Comparison of ENCODE assay signal across 1 cellular context in the genomic region with DNA sequence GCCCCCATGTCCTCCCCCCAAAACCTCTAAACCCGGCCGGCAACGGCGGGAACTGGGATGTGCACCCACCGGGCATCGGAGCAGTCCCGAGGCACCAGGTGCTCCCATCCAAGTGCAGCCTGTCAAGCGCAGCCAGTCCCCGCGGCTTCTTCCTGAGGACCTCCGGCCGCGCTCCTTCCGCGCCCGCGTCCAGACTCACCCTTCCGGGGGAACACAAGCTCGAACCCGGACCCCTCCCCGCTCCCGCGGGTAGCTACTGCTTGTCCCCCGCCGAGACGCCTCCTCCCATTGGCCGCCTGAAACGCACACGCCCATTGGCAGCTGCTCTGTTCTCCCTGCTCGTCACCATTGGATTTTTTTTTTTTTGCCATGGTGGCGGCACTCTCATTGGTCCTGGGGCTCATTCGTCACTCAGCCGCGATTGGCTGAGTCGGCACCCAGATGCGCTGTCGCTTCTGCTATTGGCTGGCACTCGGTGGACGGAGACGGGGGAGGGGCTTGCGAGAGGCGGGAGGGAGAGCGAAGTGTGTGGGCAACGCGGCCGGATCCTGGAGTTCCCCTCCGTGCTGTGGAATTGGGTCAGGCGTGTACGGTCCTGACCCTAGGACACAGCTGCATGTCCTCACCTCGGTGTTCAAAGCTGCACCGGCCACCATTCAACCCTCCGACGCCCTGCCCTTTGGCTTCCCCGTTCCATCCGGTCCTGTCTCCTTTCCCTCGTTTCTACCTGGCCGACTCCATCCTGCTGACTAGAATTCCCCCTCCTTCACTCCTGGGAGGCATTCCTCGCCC.
TF ChIP-seq lines count a peak whose summit lies in the region.

A gene (minus strand): TSS at position 262 of the 792 bp plus-strand sequence. CDS start 2,166 bp downstream, outside the sequence.

TF ChIP-seq in HepG2, 621 proteins besides CTCF, POLR2A, EP300 and RAD21 (continued from another document and continues in another):
- TF ChIP-seq, protein P1, sequence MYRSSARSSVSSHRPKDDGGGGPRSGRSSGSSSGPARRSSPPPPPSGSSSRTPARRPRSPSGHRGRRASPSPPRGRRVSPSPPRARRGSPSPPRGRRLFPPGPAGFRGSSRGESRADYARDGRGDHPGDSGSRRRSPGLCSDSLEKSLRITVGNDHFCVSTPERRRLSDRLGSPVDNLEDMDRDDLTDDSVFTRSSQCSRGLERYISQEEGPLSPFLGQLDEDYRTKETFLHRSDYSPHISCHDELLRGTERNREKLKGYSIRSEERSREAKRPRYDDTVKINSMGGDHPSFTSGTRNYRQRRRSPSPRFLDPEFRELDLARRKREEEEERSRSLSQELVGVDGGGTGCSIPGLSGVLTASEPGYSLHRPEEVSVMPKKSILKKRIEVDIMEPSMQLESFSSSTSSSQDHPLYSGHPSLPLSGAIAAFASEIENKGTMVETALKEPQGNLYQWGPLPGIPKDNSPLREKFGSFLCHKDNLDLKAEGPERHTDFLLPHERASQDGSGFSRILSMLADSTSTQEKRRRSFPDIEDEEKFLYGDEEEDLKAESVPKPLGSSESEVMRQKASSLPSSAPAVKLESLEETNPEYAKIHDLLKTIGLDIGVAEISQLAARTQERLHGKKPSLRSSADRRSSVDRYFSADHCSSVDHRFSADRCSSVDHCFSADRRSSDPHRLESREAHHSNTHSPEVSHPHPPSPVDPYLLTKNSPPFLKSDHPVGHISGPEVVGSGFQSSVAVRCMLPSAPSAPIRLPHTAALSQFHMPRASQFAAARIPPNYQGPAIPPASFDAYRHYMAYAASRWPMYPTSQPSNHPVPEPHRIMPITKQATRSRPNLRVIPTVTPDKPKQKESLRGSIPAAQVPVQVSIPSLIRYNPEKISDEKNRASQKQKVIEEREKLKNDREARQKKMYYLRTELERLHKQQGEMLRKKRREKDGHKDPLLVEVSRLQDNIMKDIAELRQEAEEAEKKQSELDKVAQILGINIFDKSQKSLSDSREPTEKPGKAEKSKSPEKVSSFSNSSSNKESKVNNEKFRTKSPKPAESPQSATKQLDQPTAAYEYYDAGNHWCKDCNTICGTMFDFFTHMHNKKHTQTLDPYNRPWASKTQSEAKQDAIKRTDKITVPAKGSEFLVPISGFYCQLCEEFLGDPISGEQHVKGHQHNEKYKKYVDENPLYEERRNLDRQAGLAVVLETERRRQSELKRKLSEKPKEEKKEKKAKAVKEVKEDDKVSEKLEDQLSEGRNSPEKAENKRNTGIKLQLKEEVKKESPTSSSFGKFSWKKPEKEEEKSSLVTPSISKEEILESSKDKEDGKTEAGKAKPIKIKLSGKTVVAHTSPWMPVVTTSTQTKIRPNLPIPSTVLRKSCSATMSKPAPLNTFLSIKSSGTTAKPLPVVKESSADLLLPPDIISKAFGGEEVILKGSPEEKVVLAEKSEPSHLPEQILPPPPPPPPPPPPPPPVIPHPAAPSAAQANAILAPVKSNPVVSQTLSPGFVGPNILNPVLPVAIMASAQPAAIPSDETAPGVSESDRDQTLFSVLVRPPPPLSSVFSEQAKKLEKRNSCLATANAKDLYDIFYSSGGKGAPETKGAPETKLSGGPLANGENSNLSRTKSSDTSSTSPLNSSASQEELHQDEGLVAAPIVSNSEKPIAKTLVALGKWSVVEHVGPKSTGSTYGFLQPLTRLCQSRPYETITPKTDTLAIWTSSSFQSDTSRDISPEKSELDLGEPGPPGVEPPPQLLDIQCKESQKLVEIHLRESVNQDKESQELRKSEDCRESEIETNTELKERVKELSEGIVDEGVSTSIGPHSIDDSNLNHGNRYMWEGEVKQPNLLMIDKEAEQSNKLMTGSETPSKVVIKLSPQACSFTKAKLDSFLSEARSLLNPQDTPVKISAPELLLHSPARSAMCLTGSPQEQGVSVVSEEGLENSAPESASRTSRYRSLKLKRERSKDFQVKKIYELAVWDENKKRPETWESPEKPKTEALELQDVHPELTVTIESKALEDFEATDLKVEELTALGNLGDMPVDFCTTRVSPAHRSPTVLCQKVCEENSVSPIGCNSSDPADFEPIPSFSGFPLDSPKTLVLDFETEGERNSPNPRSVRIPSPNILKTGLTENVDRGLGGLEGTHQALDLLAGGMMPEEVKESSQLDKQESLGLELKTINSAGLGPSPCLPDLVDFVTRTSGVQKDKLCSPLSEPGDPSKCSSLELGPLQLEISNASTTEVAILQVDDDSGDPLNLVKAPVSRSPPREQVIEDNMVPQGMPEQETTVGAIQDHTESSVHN (CRISPR knock-in tag; IDR thresholded peaks at IDR 0.05) = no peak
- peak; percentile 18 for TF ChIP-seq AGO2 (optimal IDR thresholded peaks at IDR 0.05; ENCODE audit: low read depth, low read length)
- TF ChIP-seq HMGA1 (CRISPR knock-in tag; conservative IDR thresholded peaks at IDR 0.05) = no peak
- TF ChIP-seq, protein P2, sequence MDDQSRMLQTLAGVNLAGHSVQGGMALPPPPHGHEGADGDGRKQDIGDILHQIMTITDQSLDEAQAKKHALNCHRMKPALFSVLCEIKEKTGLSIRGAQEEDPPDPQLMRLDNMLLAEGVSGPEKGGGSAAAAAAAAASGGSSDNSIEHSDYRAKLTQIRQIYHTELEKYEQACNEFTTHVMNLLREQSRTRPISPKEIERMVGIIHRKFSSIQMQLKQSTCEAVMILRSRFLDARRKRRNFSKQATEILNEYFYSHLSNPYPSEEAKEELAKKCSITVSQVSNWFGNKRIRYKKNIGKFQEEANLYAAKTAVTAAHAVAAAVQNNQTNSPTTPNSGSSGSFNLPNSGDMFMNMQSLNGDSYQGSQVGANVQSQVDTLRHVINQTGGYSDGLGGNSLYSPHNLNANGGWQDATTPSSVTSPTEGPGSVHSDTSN (CRISPR knock-in tag; IDR thresholded peaks at IDR 0.05; ENCODE audit: borderline replicate concordance) = no peak
- TF ChIP-seq, protein P3, sequence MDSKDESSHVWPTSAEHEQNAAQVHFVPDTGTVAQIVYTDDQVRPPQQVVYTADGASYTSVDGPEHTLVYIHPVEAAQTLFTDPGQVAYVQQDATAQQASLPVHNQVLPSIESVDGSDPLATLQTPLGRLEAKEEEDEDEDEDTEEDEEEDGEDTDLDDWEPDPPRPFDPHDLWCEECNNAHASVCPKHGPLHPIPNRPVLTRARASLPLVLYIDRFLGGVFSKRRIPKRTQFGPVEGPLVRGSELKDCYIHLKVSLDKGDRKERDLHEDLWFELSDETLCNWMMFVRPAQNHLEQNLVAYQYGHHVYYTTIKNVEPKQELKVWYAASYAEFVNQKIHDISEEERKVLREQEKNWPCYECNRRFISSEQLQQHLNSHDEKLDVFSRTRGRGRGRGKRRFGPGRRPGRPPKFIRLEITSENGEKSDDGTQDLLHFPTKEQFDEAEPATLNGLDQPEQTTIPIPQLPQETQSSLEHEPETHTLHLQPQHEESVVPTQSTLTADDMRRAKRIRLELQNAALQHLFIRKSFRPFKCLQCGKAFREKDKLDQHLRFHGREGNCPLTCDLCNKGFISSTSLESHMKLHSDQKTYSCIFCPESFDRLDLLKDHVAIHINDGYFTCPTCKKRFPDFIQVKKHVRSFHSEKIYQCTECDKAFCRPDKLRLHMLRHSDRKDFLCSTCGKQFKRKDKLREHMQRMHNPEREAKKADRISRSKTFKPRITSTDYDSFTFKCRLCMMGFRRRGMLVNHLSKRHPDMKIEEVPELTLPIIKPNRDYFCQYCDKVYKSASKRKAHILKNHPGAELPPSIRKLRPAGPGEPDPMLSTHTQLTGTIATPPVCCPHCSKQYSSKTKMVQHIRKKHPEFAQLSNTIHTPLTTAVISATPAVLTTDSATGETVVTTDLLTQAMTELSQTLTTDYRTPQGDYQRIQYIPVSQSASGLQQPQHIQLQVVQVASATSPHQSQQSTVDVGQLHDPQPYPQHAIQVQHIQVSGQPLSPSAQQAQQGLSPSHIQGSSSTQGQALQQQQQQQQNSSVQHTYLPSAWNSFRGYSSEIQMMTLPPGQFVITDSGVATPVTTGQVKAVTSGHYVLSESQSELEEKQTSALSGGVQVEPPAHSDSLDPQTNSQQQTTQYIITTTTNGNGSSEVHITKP (CRISPR knock-in tag; IDR thresholded peaks at IDR 0.05; ENCODE audit: low read depth) = peak; percentile 54; the same call in 1 of the 2 replicates
- 0 out of 2 replicates have a peak, but pooled peaks have one; percentile 25 for TF ChIP-seq ZNF451 (CRISPR knock-in tag; IDR thresholded peaks at IDR 0.05)
- peak; percentile 97 for TF ChIP-seq RFXANK (CRISPR knock-in tag; IDR thresholded peaks at IDR 0.05)
- 0 out of 2 replicates have a peak, but pooled peaks have one; percentile 25 for TF ChIP-seq ZNF343 (CRISPR knock-in tag; IDR thresholded peaks at IDR 0.05)
- TF ChIP-seq TBX2 (CRISPR knock-in tag; IDR thresholded peaks at IDR 0.05; ENCODE audit: borderline replicate concordance) = peak; percentile 67
- no peak; the same call in 1 of the 2 replicates for TF ChIP-seq ZNF776 (CRISPR knock-in tag; IDR thresholded peaks at IDR 0.05)
- TF ChIP-seq HNF4A (CRISPR knock-in tag; IDR thresholded peaks at IDR 0.05) = 0 out of 2 replicates have a peak, but pooled peaks have one; percentile 8
- TF ChIP-seq DNMT1 (CRISPR knock-in tag; IDR thresholded peaks at IDR 0.05) = peak; percentile 64; the same call in 1 of the 2 replicates
- TF ChIP-seq, protein P4, sequence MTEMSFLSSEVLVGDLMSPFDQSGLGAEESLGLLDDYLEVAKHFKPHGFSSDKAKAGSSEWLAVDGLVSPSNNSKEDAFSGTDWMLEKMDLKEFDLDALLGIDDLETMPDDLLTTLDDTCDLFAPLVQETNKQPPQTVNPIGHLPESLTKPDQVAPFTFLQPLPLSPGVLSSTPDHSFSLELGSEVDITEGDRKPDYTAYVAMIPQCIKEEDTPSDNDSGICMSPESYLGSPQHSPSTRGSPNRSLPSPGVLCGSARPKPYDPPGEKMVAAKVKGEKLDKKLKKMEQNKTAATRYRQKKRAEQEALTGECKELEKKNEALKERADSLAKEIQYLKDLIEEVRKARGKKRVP (CRISPR knock-in tag; IDR thresholded peaks at IDR 0.05) = no peak
- TF ChIP-seq ZNF496 (CRISPR knock-in tag; IDR thresholded peaks at IDR 0.05; ENCODE audit: insufficient replicate concordance) = no peak
- TF ChIP-seq ZMYM4 (CRISPR knock-in tag; IDR thresholded peaks at IDR 0.05) = peak; percentile 21; the same call in 1 of the 2 replicates
- TF ChIP-seq ZNF33B (CRISPR knock-in tag; IDR thresholded peaks at IDR 0.05) = peak; percentile 15; the same call in 1 of the 2 replicates
- no peak; the same call in 1 of the 2 replicates for TF ChIP-seq FOSL2 (CRISPR knock-in tag; IDR thresholded peaks at IDR 0.05)
- TF ChIP-seq MIER3 (CRISPR knock-in tag; IDR thresholded peaks at IDR 0.05; ENCODE audit: borderline replicate concordance) = 0 out of 2 replicates have a peak, but pooled peaks have one; percentile 67
- no peak for TF ChIP-seq ZNF260 (CRISPR knock-in tag; IDR thresholded peaks at IDR 0.05; ENCODE audit: borderline replicate concordance, low read depth)
- TF ChIP-seq, protein P5, sequence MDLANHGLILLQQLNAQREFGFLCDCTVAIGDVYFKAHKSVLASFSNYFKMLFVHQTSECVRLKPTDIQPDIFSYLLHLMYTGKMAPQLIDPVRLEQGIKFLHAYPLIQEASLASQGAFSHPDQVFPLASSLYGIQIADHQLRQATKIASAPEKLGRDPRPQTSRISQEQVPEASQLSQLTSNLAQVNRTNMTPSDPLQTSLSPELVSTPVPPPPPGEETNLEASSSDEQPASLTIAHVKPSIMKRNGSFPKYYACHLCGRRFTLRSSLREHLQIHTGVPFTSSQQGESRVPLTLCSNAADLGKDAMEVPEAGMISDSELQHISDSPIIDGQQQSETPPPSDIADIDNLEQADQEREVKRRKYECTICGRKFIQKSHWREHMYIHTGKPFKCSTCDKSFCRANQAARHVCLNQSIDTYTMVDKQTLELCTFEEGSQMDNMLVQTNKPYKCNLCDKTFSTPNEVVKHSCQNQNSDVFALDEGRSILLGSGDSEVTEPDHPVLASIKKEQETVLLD (CRISPR knock-in tag; IDR thresholded peaks at IDR 0.05; ENCODE audit: low read depth) = 0 out of 2 replicates have a peak, but pooled peaks have one; percentile 36
- TF ChIP-seq ARNTL (CRISPR knock-in tag; IDR thresholded peaks at IDR 0.05) = no peak
- TF ChIP-seq, protein P6, sequence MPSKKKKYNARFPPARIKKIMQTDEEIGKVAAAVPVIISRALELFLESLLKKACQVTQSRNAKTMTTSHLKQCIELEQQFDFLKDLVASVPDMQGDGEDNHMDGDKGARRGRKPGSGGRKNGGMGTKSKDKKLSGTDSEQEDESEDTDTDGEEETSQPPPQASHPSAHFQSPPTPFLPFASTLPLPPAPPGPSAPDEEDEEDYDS (CRISPR knock-in tag; IDR thresholded peaks at IDR 0.05) = peak; percentile 71; the same call in 1 of the 2 replicates
- TF ChIP-seq, protein P7, sequence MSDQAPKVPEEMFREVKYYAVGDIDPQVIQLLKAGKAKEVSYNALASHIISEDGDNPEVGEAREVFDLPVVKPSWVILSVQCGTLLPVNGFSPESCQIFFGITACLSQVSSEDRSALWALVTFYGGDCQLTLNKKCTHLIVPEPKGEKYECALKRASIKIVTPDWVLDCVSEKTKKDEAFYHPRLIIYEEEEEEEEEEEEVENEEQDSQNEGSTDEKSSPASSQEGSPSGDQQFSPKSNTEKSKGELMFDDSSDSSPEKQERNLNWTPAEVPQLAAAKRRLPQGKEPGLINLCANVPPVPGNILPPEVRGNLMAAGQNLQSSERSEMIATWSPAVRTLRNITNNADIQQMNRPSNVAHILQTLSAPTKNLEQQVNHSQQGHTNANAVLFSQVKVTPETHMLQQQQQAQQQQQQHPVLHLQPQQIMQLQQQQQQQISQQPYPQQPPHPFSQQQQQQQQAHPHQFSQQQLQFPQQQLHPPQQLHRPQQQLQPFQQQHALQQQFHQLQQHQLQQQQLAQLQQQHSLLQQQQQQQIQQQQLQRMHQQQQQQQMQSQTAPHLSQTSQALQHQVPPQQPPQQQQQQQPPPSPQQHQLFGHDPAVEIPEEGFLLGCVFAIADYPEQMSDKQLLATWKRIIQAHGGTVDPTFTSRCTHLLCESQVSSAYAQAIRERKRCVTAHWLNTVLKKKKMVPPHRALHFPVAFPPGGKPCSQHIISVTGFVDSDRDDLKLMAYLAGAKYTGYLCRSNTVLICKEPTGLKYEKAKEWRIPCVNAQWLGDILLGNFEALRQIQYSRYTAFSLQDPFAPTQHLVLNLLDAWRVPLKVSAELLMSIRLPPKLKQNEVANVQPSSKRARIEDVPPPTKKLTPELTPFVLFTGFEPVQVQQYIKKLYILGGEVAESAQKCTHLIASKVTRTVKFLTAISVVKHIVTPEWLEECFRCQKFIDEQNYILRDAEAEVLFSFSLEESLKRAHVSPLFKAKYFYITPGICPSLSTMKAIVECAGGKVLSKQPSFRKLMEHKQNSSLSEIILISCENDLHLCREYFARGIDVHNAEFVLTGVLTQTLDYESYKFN (CRISPR knock-in tag; conservative IDR thresholded peaks at IDR 0.05) = peak; percentile 46; the same call in 1 of the 2 replicates
- TF ChIP-seq BRD4 (CRISPR knock-in tag; IDR thresholded peaks at IDR 0.05) = peak; percentile 79; the same call in 1 of the 2 replicates
- TF ChIP-seq, protein P8, sequence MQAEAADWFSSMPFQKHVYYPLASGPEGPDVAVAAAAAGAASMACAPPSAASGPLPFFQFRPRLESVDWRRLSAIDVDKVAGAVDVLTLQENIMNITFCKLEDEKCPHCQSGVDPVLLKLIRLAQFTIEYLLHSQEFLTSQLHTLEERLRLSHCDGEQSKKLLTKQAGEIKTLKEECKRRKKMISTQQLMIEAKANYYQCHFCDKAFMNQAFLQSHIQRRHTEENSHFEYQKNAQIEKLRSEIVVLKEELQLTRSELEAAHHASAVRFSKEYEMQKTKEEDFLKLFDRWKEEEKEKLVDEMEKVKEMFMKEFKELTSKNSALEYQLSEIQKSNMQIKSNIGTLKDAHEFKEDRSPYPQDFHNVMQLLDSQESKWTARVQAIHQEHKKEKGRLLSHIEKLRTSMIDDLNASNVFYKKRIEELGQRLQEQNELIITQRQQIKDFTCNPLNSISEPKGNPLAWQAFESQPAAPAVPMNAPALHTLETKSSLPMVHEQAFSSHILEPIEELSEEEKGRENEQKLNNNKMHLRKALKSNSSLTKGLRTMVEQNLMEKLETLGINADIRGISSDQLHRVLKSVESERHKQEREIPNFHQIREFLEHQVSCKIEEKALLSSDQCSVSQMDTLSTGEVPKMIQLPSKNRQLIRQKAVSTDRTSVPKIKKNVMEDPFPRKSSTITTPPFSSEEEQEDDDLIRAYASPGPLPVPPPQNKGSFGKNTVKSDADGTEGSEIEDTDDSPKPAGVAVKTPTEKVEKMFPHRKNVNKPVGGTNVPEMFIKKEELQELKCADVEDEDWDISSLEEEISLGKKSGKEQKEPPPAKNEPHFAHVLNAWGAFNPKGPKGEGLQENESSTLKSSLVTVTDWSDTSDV (CRISPR knock-in tag; IDR thresholded peaks at IDR 0.05) = peak; percentile 76; the same call in 1 of the 2 replicates
- peak; percentile 69; the same call in 1 of the 2 replicates for TF ChIP-seq ZNF224 (CRISPR knock-in tag; IDR thresholded peaks at IDR 0.05)
